ENCODE assay signal across 1 cellular context in genomic region chr1:109793486-109794318, GRCh38.
A peak's percentile ranks its signal among the peaks of the same experiment; 100 is the strongest.
TF ChIP-seq lines count a peak whose summit lies in the region.

No MANE protein-coding gene starts in this region.

TF ChIP-seq in K562, 482 proteins besides CTCF, POLR2A, EP300 and RAD21 (continued from another document and continues in another):
- TF ChIP-seq ZNF407 (IDR thresholded peaks at IDR 0.05; ENCODE audit: low read depth) (no peak), ZNF174 (CRISPR knock-in tag; IDR thresholded peaks at IDR 0.05) (no peak), ZNF146 (CRISPR knock-in tag; IDR thresholded peaks at IDR 0.05; ENCODE audit: unreplicated experiment) (no peak), THRAP3 (IDR thresholded peaks at IDR 0.05; ENCODE audit: borderline replicate concordance) (no peak), MTA2 (IDR thresholded peaks at IDR 0.05; ENCODE audit: low read depth) (no peak), HLTF (IDR thresholded peaks at IDR 0.05) (no peak), BRF1 (IDR thresholded peaks at IDR 0.05; ENCODE audit: borderline replicate concordance, extremely low read depth, insufficient read length) (no peak), KDM5B (IDR thresholded peaks at IDR 0.05; ENCODE audit: insufficient replicate concordance, low read depth, low read length) (no peak), SRSF9 (IDR thresholded peaks at IDR 0.05; ENCODE audit: borderline replicate concordance, low read depth, low read length) (no peak), FUS (optimal IDR thresholded peaks at IDR 0.05; ENCODE audit: low read depth, low read length) (no peak), USF2 (CRISPR knock-in tag; IDR thresholded peaks at IDR 0.05) (no peak), ZNF165 (CRISPR knock-in tag; IDR thresholded peaks at IDR 0.05; ENCODE audit: borderline replicate concordance) (no peak), SMARCC2 (IDR thresholded peaks at IDR 0.05; ENCODE audit: low read depth) (no peak), BRCA1 (IDR thresholded peaks at IDR 0.05) (no peak), BRCA1 (CRISPR knock-in tag; IDR thresholded peaks at IDR 0.05) (no peak), SMAD4 (CRISPR knock-in tag; conservative IDR thresholded peaks at IDR 0.05) (no peak), NFIX (CRISPR knock-in tag; IDR thresholded peaks at IDR 0.05; ENCODE audit: low read depth) (no peak), ATF7 (IDR thresholded peaks at IDR 0.05) (no peak), GTF3C2 (IDR thresholded peaks at IDR 0.05; ENCODE audit: borderline replicate concordance, extremely low read depth, insufficient read length) (no peak), POLR3G (IDR thresholded peaks at IDR 0.05; ENCODE audit: extremely low read depth, insufficient read length, insufficient replicate concordance) (no peak), FOXJ3 (CRISPR knock-in tag; IDR thresholded peaks at IDR 0.05) (no peak), SMARCE1 (IDR thresholded peaks at IDR 0.05) (peak; percentile 35; the same call in 1 of the 2 replicates), PHB (CRISPR knock-in tag; IDR thresholded peaks at IDR 0.05) (no peak), PTRF (tag; IDR thresholded peaks at IDR 0.05) (no peak), MTF1 (CRISPR knock-in tag; IDR thresholded peaks at IDR 0.05; ENCODE audit: borderline replicate concordance) (no peak), HMG20B (CRISPR knock-in tag; IDR thresholded peaks at IDR 0.05) (no peak), ZNF717 (CRISPR knock-in tag; IDR thresholded peaks at IDR 0.05) (no peak), USF1 (CRISPR knock-in tag; IDR thresholded peaks at IDR 0.05) (no peak), HMGN3 (IDR thresholded peaks at IDR 0.05; ENCODE audit: borderline replicate concordance, extremely low read depth, insufficient read length, low read depth, low read length) (no peak), PHF20 (IDR thresholded peaks at IDR 0.05; ENCODE audit: partially characterized antibody) (no peak), FIP1L1 (IDR thresholded peaks at IDR 0.05; ENCODE audit: low read depth, low read length, poor library complexity, severe bottlenecking) (no peak), SIRT6 (IDR thresholded peaks at IDR 0.05; ENCODE audit: low read depth, low read length) (no peak), ZKSCAN8 (CRISPR knock-in tag; IDR thresholded peaks at IDR 0.05) (no peak), PRMT5 (CRISPR knock-in tag; IDR thresholded peaks at IDR 0.05) (no peak), ZBTB11 (CRISPR knock-in tag; IDR thresholded peaks at IDR 0.05) (no peak), ZNF444 (CRISPR knock-in tag; IDR thresholded peaks at IDR 0.05) (no peak), FOXO4 (CRISPR knock-in tag; IDR thresholded peaks at IDR 0.05) (no peak), BRF2 (IDR thresholded peaks at IDR 0.05; ENCODE audit: borderline replicate concordance, insufficient read depth, insufficient read length) (no peak), ETV5 (CRISPR knock-in tag; IDR thresholded peaks at IDR 0.05; ENCODE audit: low read depth) (no peak), NFRKB (IDR thresholded peaks at IDR 0.05; ENCODE audit: low read depth) (0 out of 2 replicates have a peak, but pooled peaks have one; percentile 51), TARDBP (IDR thresholded peaks at IDR 0.05) (no peak), NKRF (IDR thresholded peaks at IDR 0.05; ENCODE audit: borderline replicate concordance) (no peak)
